In genomic region chr5:131259326-131259725, GRCh38 we compare ENCODE assay signal across 1 cellular context.
TF ChIP-seq lines count a peak whose summit lies in the region.

No MANE protein-coding gene starts in this region.

TF ChIP-seq in IMR-90, 13 proteins besides CTCF, POLR2A, EP300 and RAD21:
- TF ChIP-seq MXI1 (IDR thresholded peaks at IDR 0.05; ENCODE audit: borderline replicate concordance, low read depth, low read length) = no peak
- no peak for TF ChIP-seq USF2 (IDR thresholded peaks at IDR 0.05; ENCODE audit: low read depth, low read length)
- TF ChIP-seq FOS (IDR thresholded peaks at IDR 0.05; ENCODE audit: low read depth, low read length) = no peak
- no peak for TF ChIP-seq ELK1 (IDR thresholded peaks at IDR 0.05; ENCODE audit: borderline replicate concordance, low read depth, low read length)
- no peak for TF ChIP-seq CHD1 (IDR thresholded peaks at IDR 0.05; ENCODE audit: low read depth, low read length)
- TF ChIP-seq RFX5 (IDR thresholded peaks at IDR 0.05; ENCODE audit: low read depth, low read length) = no peak
